In the genomic region with DNA sequence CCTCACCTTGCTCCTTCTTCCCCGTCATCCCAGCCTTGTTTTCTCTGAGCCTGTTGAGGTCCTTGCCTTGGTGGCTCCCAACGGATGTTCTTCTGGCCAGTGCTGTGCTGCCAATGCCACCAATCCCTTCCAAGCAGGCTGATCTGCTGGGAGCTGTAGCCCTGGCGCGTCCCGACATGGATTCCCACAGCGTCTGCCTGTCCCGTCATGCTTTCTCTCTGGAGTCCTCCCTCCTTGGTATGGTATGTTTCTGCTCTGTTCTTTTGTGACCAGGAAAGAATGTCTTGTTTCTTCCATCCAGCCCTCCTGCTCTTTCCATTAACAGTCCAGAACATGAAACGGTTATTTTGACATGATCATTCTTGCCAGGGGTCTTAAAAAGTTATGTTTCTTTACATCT, we compare ENCODE assay signal across 23 cellular contexts. TPM values are rescaled to one million over a fixed set of nuclear protein-coding genes. Genes with fewer than 3 reads are reported as not detected.
DNase-seq lines count a peak whose midpoint lies in the region; ATAC-seq, FAIRE-seq and TF ChIP-seq lines count a peak whose summit lies in the region.
"Had no signal": no experiment of that assay in that cellular context is flagged by ENCODE, and none has a peak within 500 bp of the region (broad histone marks: within the 10 kb centered on the region; RNA-seq: fewer than 3 reads in every experiment).

No MANE protein-coding gene starts in this region.

- peaks cover 8% of the 10 kb centered on the region; the same call in 1 of the 2 replicates for H3F3A ChIP-seq in PC-9 (ENCODE audit: insufficient read depth, low read depth)

- no peak overlapping the region for H3K4me3 Mint-ChIP-seq in endodermal cell
- no peak overlapping the region for H3K4me3 Mint-ChIP-seq in osteocyte (ENCODE audit: unreplicated experiment)
- no peak overlapping the region for H3K4me3 Mint-ChIP-seq in activated CD4-positive, alpha-beta memory T cell treated with anti-CD3 and anti-CD28 coated beads for 36 hours
- H3K4me3 Mint-ChIP-seq: T-helper 17 cell had no signal

- H3K27me3 Mint-ChIP-seq in endodermal cell (ENCODE audit: insufficient read depth) = no peaks in the 10 kb centered on the region
- H3K27me3 Mint-ChIP-seq in osteocyte (ENCODE audit: unreplicated experiment) = no peaks in the 10 kb centered on the region
- H3K27me3 Mint-ChIP-seq in activated CD4-positive, alpha-beta memory T cell treated with anti-CD3 and anti-CD28 coated beads for 36 hours = no peaks in the 10 kb centered on the region
- H3K27me3 Mint-ChIP-seq: activated naive CD8-positive, alpha-beta T cell treated with anti-CD3 and anti-CD28 coated beads, Interleukin-2, amount 50 U/mL, for 24 hours; T-helper 17 cell had no signal

- FAIRE-seq in urothelium cell line (lab: Jason Lieb, UNC) = peak; percentile 13
- FAIRE-seq: kidney had no signal

- H3K9me3 Mint-ChIP-seq in endodermal cell = no peaks in the 10 kb centered on the region
- H3K9me3 Mint-ChIP-seq in osteocyte (ENCODE audit: unreplicated experiment) = no peaks in the 10 kb centered on the region
- H3K9me3 Mint-ChIP-seq in activated CD4-positive, alpha-beta memory T cell treated with anti-CD3 and anti-CD28 coated beads for 36 hours = no peaks in the 10 kb centered on the region
- H3K9me3 Mint-ChIP-seq: activated naive CD8-positive, alpha-beta T cell treated with anti-CD3 and anti-CD28 coated beads, Interleukin-2, amount 50 U/mL, for 24 hours had no signal

- peaks cover 83% of the 10 kb centered on the region for H3K79me2 ChIP-seq in PC-9 (ENCODE audit: low read depth)

- H3K4me1 ChIP-seq in heart right ventricle = peaks cover 44 to 100% (median 90%) of the 10 kb centered on the region in 9 donors
- no peaks in the 10 kb centered on the region for H3K4me1 ChIP-seq in endodermal cell (ENCODE audit: control insufficient read depth, insufficient read depth, low read length)
- peaks cover 20% of the 10 kb centered on the region for H3K4me1 ChIP-seq in PC-9 (replicated peaks; ENCODE audit: insufficient read depth)

- no peak for DNase-seq in heart right ventricle
- DNase-seq in cardiac septum (ENCODE audit: low spot score) = no peak
- DNase-seq in endodermal cell = no peak
- no peak for DNase-seq in osteocyte (ENCODE audit: extremely low spot score, unreplicated experiment)
- no peak for DNase-seq in urothelium cell line (ENCODE audit: low spot score)
- no peak for DNase-seq in PC-9
- no peak for DNase-seq in activated CD4-positive, alpha-beta memory T cell treated with anti-CD3 and anti-CD28 coated beads for 36 hours
- DNase-seq: activated CD4-positive, alpha-beta T cell treated with anti-CD3 and anti-CD28 coated beads, Interleukin-2, amount 50 U/mL, for 1 hour; activated naive CD8-positive, alpha-beta T cell treated with anti-CD3 and anti-CD28 coated beads, Interleukin-2, amount 50 U/mL, for 24 hours; AML-193; dermis blood vessel endothelial cell; GF-D8; kidney; mesendoderm; NCI-H1436 treated with DMSO at 0.1 percent for 48 hours; NCI-H510A treated with DMSO at 0.1 percent for 48 hours; T-helper 17 cell; WERI-Rb-1 had no signal

- H3K27me3 ChIP-seq in heart right ventricle = no peaks in the 10 kb centered on the region
- H3K27me3 ChIP-seq in endodermal cell (ENCODE audit: control insufficient read depth, insufficient read depth, low read length, poor library complexity, severe bottlenecking) = no peaks in the 10 kb centered on the region
- H3K27me3 ChIP-seq in PC-9 (ENCODE audit: insufficient read depth, low read depth) = no peaks in the 10 kb centered on the region
- H3K27me3 ChIP-seq: foreskin keratinocyte had no signal

- CTCF ChIA-PET in PC-9 (lab: Charles Lee) = no interaction called here
- CTCF ChIA-PET in activated CD4-positive, alpha-beta memory T cell treated with anti-CD3 and anti-CD28 coated beads for 36 hours (lab: Charles Lee) = interaction anchor here (1.5 kb wide), 1 partner anchor 55 kb away, joined by 4 read pairs; no protein-coding TSS in a partner anchor

- POLR2A ChIA-PET in PC-9 (lab: Charles Lee; ENCODE audit: unreplicated experiment) = no interaction called here
- POLR2A ChIA-PET in activated CD4-positive, alpha-beta memory T cell treated with anti-CD3 and anti-CD28 coated beads for 36 hours (lab: Charles Lee) = no interaction called here

- H3K4me3 ChIP-seq in heart right ventricle (no peak overlapping the region), endodermal cell (ENCODE audit: low read length) (no peak overlapping the region), PC-9 (no peak overlapping the region)
- H3K4me3 ChIP-seq: SK-N-MC had no signal

- intact Hi-C loops in heart right ventricle (cut with DNase I) (loop anchor here in 1 of 10 donors (5.0 kb wide), 1 partner anchor 43 kb away; no protein-coding TSS in a partner anchor), cardiac septum (cut with DNase I) (no loop called here), PC-9 (cut with micrococcal nuclease; ENCODE audit: unreplicated experiment) (no loop called here)
- intact Hi-C loops in activated CD4-positive, alpha-beta memory T cell treated with anti-CD3 and anti-CD28 coated beads for 36 hours (cut with micrococcal nuclease) = no loop called here

- peaks cover 24% of the 10 kb centered on the region for H3K36me3 Mint-ChIP-seq in endodermal cell (ENCODE audit: low read depth)
- H3K36me3 Mint-ChIP-seq in osteocyte (ENCODE audit: unreplicated experiment) = peaks cover 5% of the 10 kb centered on the region
- H3K36me3 Mint-ChIP-seq in activated CD4-positive, alpha-beta memory T cell treated with anti-CD3 and anti-CD28 coated beads for 36 hours = peaks cover 18% of the 10 kb centered on the region

- H3K4me1 Mint-ChIP-seq in endodermal cell (peaks cover 4% of the 10 kb centered on the region), osteocyte (ENCODE audit: unreplicated experiment) (peaks cover 47% of the 10 kb centered on the region)
- H3K4me1 Mint-ChIP-seq in activated CD4-positive, alpha-beta memory T cell treated with anti-CD3 and anti-CD28 coated beads for 36 hours (ENCODE audit: low read depth) = peaks cover 33% of the 10 kb centered on the region

- H3K36me3 ChIP-seq in heart right ventricle = peaks cover 0 to 62% (median 0%) of the 10 kb centered on the region in 9 donors
- H3K36me3 ChIP-seq in endodermal cell (ENCODE audit: control insufficient read depth, insufficient read depth, low read length) = peaks cover 26% of the 10 kb centered on the region
- H3K36me3 ChIP-seq in PC-9 (ENCODE audit: low read depth) = 0 out of 2 replicates have a peak, but pooled peaks cover 3% of the 10 kb centered on the region

- H3K9me3 ChIP-seq in heart right ventricle = no peaks in the 10 kb centered on the region
- H3K9me3 ChIP-seq in endodermal cell (ENCODE audit: control insufficient read depth, low read length) = no peaks in the 10 kb centered on the region
- no peaks in the 10 kb centered on the region for H3K9me3 ChIP-seq in PC-9 (ENCODE audit: insufficient read depth, low read depth)

- no peak for TF ChIP-seq CTCF in heart right ventricle (IDR thresholded peaks at IDR 0.05)
- TF ChIP-seq CTCF in endodermal cell (conservative IDR thresholded peaks at IDR 0.05) = no peak
- TF ChIP-seq CTCF in osteocyte (IDR thresholded peaks at IDR 0.05) = no peak
- TF ChIP-seq CTCF in PC-9 (conservative IDR thresholded peaks at IDR 0.05) = no peak

- H2AFZ ChIP-seq in PC-9 = no peak overlapping the region

- no peak overlapping the region for H3K4me2 ChIP-seq in PC-9
- H3K4me2 ChIP-seq: KMS-11 had no signal

- H3K27ac Mint-ChIP-seq in endodermal cell (peak overlapping the region; percentile 2), osteocyte (ENCODE audit: unreplicated experiment) (peak overlapping the region; percentile 12)
- no peak overlapping the region for H3K27ac Mint-ChIP-seq in activated CD4-positive, alpha-beta memory T cell treated with anti-CD3 and anti-CD28 coated beads for 36 hours
- H3K27ac Mint-ChIP-seq: activated naive CD8-positive, alpha-beta T cell treated with anti-CD3 and anti-CD28 coated beads, Interleukin-2, amount 50 U/mL, for 24 hours; T-helper 17 cell had no signal

- no TSS peak for BruUV-seq in PC-9 (replicated peaks; lab: Mats Ljungman, UMichigan)

- no peak overlapping the region for H3K9ac ChIP-seq in endodermal cell (ENCODE audit: extremely low read depth, low read length, poor library complexity, severe bottlenecking)
- H3K9ac ChIP-seq: KMS-11 had no signal

- no peaks in the 10 kb centered on the region for H3K9me2 ChIP-seq in PC-9 (ENCODE audit: insufficient read depth)

- peaks cover 3% of the 10 kb centered on the region for H4K20me1 ChIP-seq in PC-9 (ENCODE audit: insufficient read depth)

- ATAC-seq in heart right ventricle (no peak), GM21619 (IDR thresholded peaks at IDR 0.05; ENCODE audit: unreplicated experiment) (no peak)
- ATAC-seq: activated naive CD8-positive, alpha-beta T cell treated with anti-CD3 and anti-CD28 coated beads, Interleukin-2, amount 50 U/mL, for 24 hours; foreskin keratinocyte; T-helper 17 cell had no signal

- WGBS in heart right ventricle, 2 donors = 83 to 87% methylated on average over 8 of the region's 8 CpGs
- WGBS in endodermal cell (ENCODE audit: insufficient coverage in 1 of 2, insufficient read length in 1 of 2), 2 experiments = 93 to 99% methylated on average over 8 of the region's 8 CpGs

- H3K27ac ChIP-seq in heart right ventricle = peak overlapping the region; percentile 3 to 91 (median 86)
- no peak overlapping the region for H3K27ac ChIP-seq in endodermal cell (ENCODE audit: low read depth, low read length)
- H3K27ac ChIP-seq in PC-9 = no peak overlapping the region
- H3K27ac ChIP-seq: epithelial cell of prostate, foreskin keratinocyte, KMS-11, SK-N-MC, WERI-Rb-1 had no signal

RNA-seq across cellular contexts. Expression of a gene that starts 10.0 kb away (rescaled TPM):
- total RNA-seq in heart right ventricle (10 to 100 TPM; 24.1 to 47.6 (median 35.5) TPM), cardiac septum (30.5 TPM), endodermal cell (10 to 100 TPM; 30.9 to 33.4 TPM), osteocyte (28.3 and 33.8 TPM in 2 replicates), PC-9 (2021) (32.4 and 32.9 TPM in 2 replicates)
- polyA plus RNA-seq in heart right ventricle = 10 to 100 TPM in 1 of 2 donors, 1 to 10 TPM in 1; 6.1 to 21.7 TPM
- 16.5 TPM for polyA plus RNA-seq in endodermal cell (2013, experiment 1 of 2)
- 12.0 TPM for polyA plus RNA-seq in endodermal cell (2013, experiment 2 of 2)
- 10 to 100 TPM; 20.4 to 20.7 TPM for total RNA-seq in activated CD4-positive, alpha-beta memory T cell treated with anti-CD3 and anti-CD28 coated beads for 36 hours

Comparison
In these comparisons a context has a peak if more than half of its experiments do, and no peak if none do; other contexts are left out.
1. H3K27ac ChIP-seq: peak in heart right ventricle (10 of 10); none in endodermal cell (single experiment) and PC-9 (single experiment).